13 cellular contexts compared by ENCODE assay signal in genomic region chr11:70491696-70492472, GRCh38.
"Had no signal": no experiment of that assay in that cellular context is flagged by ENCODE, and none has a peak within 500 bp of the region (broad histone marks: within the 10 kb centered on the region; RNA-seq: fewer than 3 reads in every experiment).

No MANE protein-coding gene starts in this region.

- DNase-seq: activated CD4-positive, alpha-beta memory T cell treated with anti-CD3 and anti-CD28 coated beads, Interleukin-2, amount 10 ng/mL, durations not matched to agents 7 days and 5 days; activated CD4-positive, alpha-beta T cell treated with anti-CD3 and anti-CD28 coated beads for 4 hours; activated CD8-positive, alpha-beta memory T cell treated with anti-CD3 and anti-CD28 coated beads, Interleukin-2, amount 10 ng/mL, durations not matched to agents 7 days and 5 days; adrenal gland; effector CD8-positive, alpha-beta T cell; heart right ventricle; mammary epithelial cell; stimulated activated naive CD4-positive, alpha-beta T cell had no signal

- H3K4me1 ChIP-seq: adrenal gland, esophagus muscularis mucosa, gastroesophageal sphincter, heart right ventricle, psoas muscle had no signal

- ATAC-seq: activated CD8-positive, alpha-beta memory T cell treated with anti-CD3 and anti-CD28 coated beads, Interleukin-2, amount 10 ng/mL, durations not matched to agents 7 days and 5 days; gastroesophageal sphincter had no signal

- H3K27ac ChIP-seq: adrenal gland, esophagus muscularis mucosa, gastroesophageal sphincter, heart right ventricle, psoas muscle had no signal

- FAIRE-seq: bronchial epithelial cell, endothelial cell of umbilical vein had no signal

- H3K27me3 ChIP-seq: adrenal gland, esophagus muscularis mucosa, gastroesophageal sphincter, heart right ventricle had no signal

- H3K36me3 ChIP-seq: adrenal gland, heart right ventricle had no signal

- H3K9me3 ChIP-seq: adrenal gland had no signal

- H3K4me3 ChIP-seq: adrenal gland, esophagus muscularis mucosa, gastroesophageal sphincter, heart right ventricle, psoas muscle had no signal
